20 cellular contexts compared by ENCODE assay signal in the genomic region with DNA sequence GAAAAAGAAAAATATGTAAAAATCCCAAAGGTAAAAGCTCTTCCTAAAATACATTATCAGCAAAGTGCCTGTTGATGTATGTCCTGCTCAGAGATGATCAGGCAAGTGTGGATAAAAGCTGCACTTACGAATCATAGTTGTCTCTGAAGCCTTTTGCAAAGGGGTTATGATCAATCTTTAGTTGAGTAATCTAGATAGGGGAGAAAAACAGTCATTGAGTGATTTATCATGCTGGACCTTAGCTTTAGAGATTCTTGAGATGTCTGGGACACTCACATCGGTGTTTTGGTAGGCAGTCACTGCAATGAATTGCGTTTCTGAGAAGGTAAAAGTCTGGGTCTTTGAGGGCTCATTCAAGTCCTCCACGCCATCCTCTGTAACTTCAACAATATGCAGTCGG. TPM values are rescaled to one million over a fixed set of nuclear protein-coding genes. Genes with fewer than 3 reads are reported as not detected.
"Had no signal": no experiment of that assay in that cellular context is flagged by ENCODE, and none has a peak within 500 bp of the region (broad histone marks: within the 10 kb centered on the region; RNA-seq: fewer than 3 reads in every experiment).

No MANE protein-coding gene starts in this region.

- H3K9me3 Mint-ChIP-seq: WTC11 had no signal

- H3K4me2 ChIP-seq: neural progenitor cell had no signal

- H3K9me3 ChIP-seq: gastrocnemius medialis, heart left ventricle, ovary, tibial artery, uterus had no signal

- H3K27ac ChIP-seq: gastrocnemius medialis, neural progenitor cell, ovary, tibial artery, uterus had no signal

- H3K4me3 ChIP-seq: gastrocnemius medialis, lung, neural progenitor cell, ovary, tibial artery, uterus had no signal

- DNase-seq: activated CD4-positive, alpha-beta T cell treated with anti-CD3 and anti-CD28 coated beads for 4 hours; dermis blood vessel endothelial cell; erythroblast; gastrocnemius medialis; heart left ventricle; midbrain; ovary; T-helper 2 cell; tibial artery; uterus had no signal

- H3K4me3 Mint-ChIP-seq: neural progenitor cell, WTC11 had no signal

- H2AFZ ChIP-seq: neural progenitor cell had no signal

- ATAC-seq: gastrocnemius medialis, heart left ventricle, sciatic nerve, WTC11 had no signal

- H3K27me3 ChIP-seq: ovary had no signal

- H3K36me3 ChIP-seq: gastrocnemius medialis, heart left ventricle, neural progenitor cell, ovary, tibial artery, uterus had no signal

- H3K36me3 Mint-ChIP-seq: neural progenitor cell, WTC11 had no signal

- H3K27ac Mint-ChIP-seq: neural progenitor cell, WTC11 had no signal

- FAIRE-seq: astrocyte, bronchial epithelial cell, islet of Langerhans had no signal

RNA-seq across cellular contexts. Expression of gene EOMES, which starts 3.7 kb away (rescaled TPM):
- total RNA-seq: astrocyte, bronchial epithelial cell, chondrocyte, dermis blood vessel endothelial cell, gastrocnemius medialis, myocyte, pulmonary artery endothelial cell had no signal
